In the genomic region with DNA sequence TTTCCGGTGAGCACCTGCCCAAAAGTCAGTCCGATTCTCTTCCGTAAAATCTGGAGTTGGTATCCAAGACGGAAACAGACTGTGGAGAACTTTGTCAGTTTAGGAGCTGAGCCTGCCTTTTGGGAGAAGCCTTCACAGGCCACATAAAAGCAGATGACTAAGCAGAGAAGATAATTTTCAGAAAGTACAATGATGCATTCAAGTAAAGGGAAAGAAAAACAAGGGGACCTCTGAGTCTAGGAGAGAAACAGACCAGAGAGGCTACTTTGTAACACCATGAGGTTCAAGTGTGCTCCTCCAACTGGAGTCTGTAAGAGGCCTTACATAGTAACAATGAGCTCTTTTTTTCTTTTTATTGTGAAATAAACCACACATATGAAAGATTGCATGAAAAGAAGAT, we compare ENCODE assay signal across 1 cellular context.
A peak's percentile ranks its signal among the peaks of the same experiment; 100 is the strongest.
TF ChIP-seq lines count a peak whose summit lies in the region.

No MANE protein-coding gene starts in this region.

TF ChIP-seq in K562, 482 proteins besides CTCF, POLR2A, EP300 and RAD21:
- TF ChIP-seq C11orf30 (IDR thresholded peaks at IDR 0.05; ENCODE audit: low read depth) (peak; percentile 20; the same call in 1 of the 2 replicates), BRCA1 (IDR thresholded peaks at IDR 0.05) (no peak), BRCA1 (CRISPR knock-in tag; IDR thresholded peaks at IDR 0.05) (no peak), MXI1 (IDR thresholded peaks at IDR 0.05; ENCODE audit: low read depth, low read length) (no peak), ZNF197 (CRISPR knock-in tag; IDR thresholded peaks at IDR 0.05; ENCODE audit: low read depth) (no peak)
